Comparison of ENCODE assay signal across 22 cellular contexts in genomic region chr2:70690846-70691245, GRCh38.
DNase-seq lines count a peak whose midpoint lies in the region; ATAC-seq and TF ChIP-seq lines count a peak whose summit lies in the region.
"Had no signal": no experiment of that assay in that cellular context is flagged by ENCODE, and none has a peak within 500 bp of the region (broad histone marks: within the 10 kb centered on the region; RNA-seq: fewer than 3 reads in every experiment).

No MANE protein-coding gene starts in this region.

- H3K4me3 Mint-ChIP-seq in endodermal cell = no peak overlapping the region
- H3K4me3 Mint-ChIP-seq: B cell; CD4-positive, CD25-positive, alpha-beta regulatory T cell; IgD-negative memory B cell had no signal

- no peak overlapping the region for H3K9ac ChIP-seq in endodermal cell (ENCODE audit: extremely low read depth, low read length, poor library complexity, severe bottlenecking)

- no peaks in the 10 kb centered on the region for H3K27me3 Mint-ChIP-seq in endodermal cell (ENCODE audit: insufficient read depth)
- H3K27me3 Mint-ChIP-seq: B cell, IgD-negative memory B cell had no signal

- WGBS in endodermal cell (ENCODE audit: insufficient coverage in 1 of 2, insufficient read length in 1 of 2), 2 experiments = 94 to 100% methylated on average over 1 to 3 of the region's 3 CpGs

- H3K36me3 ChIP-seq in endodermal cell (ENCODE audit: control insufficient read depth, insufficient read depth, low read length) = no peaks in the 10 kb centered on the region

- H3K36me3 Mint-ChIP-seq in endodermal cell (ENCODE audit: low read depth) = peaks cover 16% of the 10 kb centered on the region
- H3K36me3 Mint-ChIP-seq: CD4-positive, CD25-positive, alpha-beta regulatory T cell had no signal

- no peak overlapping the region for H3K27ac Mint-ChIP-seq in endodermal cell
- H3K27ac Mint-ChIP-seq: B cell; CD4-positive, CD25-positive, alpha-beta regulatory T cell; IgD-negative memory B cell had no signal

- H3K4me1 Mint-ChIP-seq in endodermal cell = peaks cover 2% of the 10 kb centered on the region
- H3K4me1 Mint-ChIP-seq: B cell; CD4-positive, CD25-positive, alpha-beta regulatory T cell; IgD-negative memory B cell had no signal

- H3K27ac ChIP-seq in endodermal cell (ENCODE audit: low read depth, low read length) = no peak overlapping the region

- no peak for TF ChIP-seq CTCF in endodermal cell (conservative IDR thresholded peaks at IDR 0.05)

- DNase-seq in NCI-H748 (lab: John Stamatoyannopoulos, UW; ENCODE audit: unreplicated experiment) = peak; percentile 33
- no peak for DNase-seq in NCI-H748 treated with DMSO at 0.1 percent for 48 hours (lab: John Stamatoyannopoulos, UW)
- peak; percentile 64 for DNase-seq in NCI-H187 treated with DMSO at 0.1 percent for 48 hours (lab: John Stamatoyannopoulos, UW)
- peak; percentile 36 for DNase-seq in endodermal cell
- peak; percentile 25 for DNase-seq in sciatic nerve (ENCODE audit: low spot score)
- DNase-seq in dedifferentiated amniotic fluid mesenchymal stem cell (ENCODE audit: extremely low spot score) = no peak
- DNase-seq: 8988T; CD4-positive, CD25-positive, alpha-beta regulatory T cell; COR-L47; DMS 273 treated with DMSO at 0.1 percent for 48 hours; DND-41; HCEC 1CT; Karpas-422; NCI-H1048; NCI-H1436; NCI-H2029 treated with DMSO at 0.1 percent for 48 hours; NCI-H524 treated with DMSO at 0.1 percent for 48 hours had no signal

- no peaks in the 10 kb centered on the region for H3K9me3 ChIP-seq in endodermal cell (ENCODE audit: control insufficient read depth, low read length)

- intact Hi-C loops in sciatic nerve (cut with DNase I) = no loop called here

- ATAC-seq in sciatic nerve (no peak), GM19023 (IDR thresholded peaks at IDR 0.05; ENCODE audit: unreplicated experiment) (no peak), HG03432 (IDR thresholded peaks at IDR 0.05; ENCODE audit: unreplicated experiment) (no peak)
- ATAC-seq: Right ventricle myocardium inferior had no signal

- no peaks in the 10 kb centered on the region for H3K9me3 Mint-ChIP-seq in endodermal cell
- H3K9me3 Mint-ChIP-seq: CD4-positive, CD25-positive, alpha-beta regulatory T cell; IgD-negative memory B cell had no signal

- H3K27me3 ChIP-seq in endodermal cell (ENCODE audit: control insufficient read depth, insufficient read depth, low read length, poor library complexity, severe bottlenecking) = no peaks in the 10 kb centered on the region

- H3K4me3 ChIP-seq in endodermal cell (ENCODE audit: low read length) = no peak overlapping the region

- H3K4me1 ChIP-seq in endodermal cell (ENCODE audit: control insufficient read depth, insufficient read depth, low read length) = no peaks in the 10 kb centered on the region

Comparison
In these comparisons a context has a peak if more than half of its experiments do, and no peak if none do; other contexts are left out.
1. DNase-seq: peak in NCI-H748 (single experiment), NCI-H187 treated with DMSO at 0.1 percent for 48 hours (single experiment), endodermal cell (single experiment) and sciatic nerve (single experiment); none in NCI-H748 treated with DMSO at 0.1 percent for 48 hours (single experiment) and dedifferentiated amniotic fluid mesenchymal stem cell (single experiment).